In the genomic region with DNA sequence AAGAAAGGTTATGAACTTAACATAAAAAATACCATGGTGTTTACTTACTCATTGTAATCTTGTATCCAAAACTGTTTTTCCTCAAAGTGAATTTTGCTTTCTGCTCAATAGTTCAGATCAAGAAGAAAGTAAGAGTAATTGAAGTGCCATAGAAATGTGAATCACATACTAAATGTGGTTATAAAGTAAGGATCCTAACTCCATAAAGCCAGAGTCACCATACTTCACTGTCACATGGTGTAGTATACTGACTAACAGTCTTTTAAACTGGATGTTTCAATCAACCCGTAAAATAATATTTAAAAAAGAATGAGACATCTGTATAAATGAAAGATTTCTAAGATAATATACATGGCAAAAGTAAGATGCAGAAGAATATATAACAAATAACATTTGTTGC, we compare ENCODE assay signal across 19 cellular contexts.
"Had no signal": no experiment of that assay in that cellular context is flagged by ENCODE, and none has a peak within 500 bp of the region (broad histone marks: within the 10 kb centered on the region; RNA-seq: fewer than 3 reads in every experiment).

No MANE protein-coding gene starts in this region.

- H3K4me3 Mint-ChIP-seq: activated naive CD8-positive, alpha-beta T cell; activated T-cell treated with anti-CD3 and anti-CD28 coated beads, Interleukin-2, amount 50 U/mL, for 72 hours; natural killer cell treated with Interleukin-12 subunit alpha and Interleukin-12 subunit beta and Interleukin-15 and Interleukin-18, amount 100 ng/mL, for 72 hours had no signal

- H3K9me3 ChIP-seq: gastroesophageal sphincter, right atrium auricular region, spleen, testis, transverse colon had no signal

- H3K4me2 ChIP-seq: hepatocyte had no signal

- H3K36me3 ChIP-seq: gastroesophageal sphincter, right atrium auricular region, spleen, transverse colon had no signal

- ATAC-seq: activated T-cell treated with anti-CD3 and anti-CD28 coated beads, Interleukin-2, amount 50 U/mL, for 72 hours; gastroesophageal sphincter; natural killer cell treated with Interleukin-12 subunit alpha and Interleukin-12 subunit beta and Interleukin-15 and Interleukin-18, amount 100 ng/mL, for 72 hours had no signal

- H3K27ac Mint-ChIP-seq: activated naive CD8-positive, alpha-beta T cell; activated T-cell treated with anti-CD3 and anti-CD28 coated beads, Interleukin-2, amount 50 U/mL, for 72 hours; natural killer cell treated with Interleukin-12 subunit alpha and Interleukin-12 subunit beta and Interleukin-15 and Interleukin-18, amount 100 ng/mL, for 72 hours had no signal

- H3K27me3 ChIP-seq: gastroesophageal sphincter, hepatocyte, right atrium auricular region, spleen, testis, transverse colon had no signal

- DNase-seq: activated CD4-positive, alpha-beta T cell treated with anti-CD3 and anti-CD28 coated beads for 4 hours; activated CD4-positive, alpha-beta T cell treated with anti-CD3 and anti-CD28 coated beads, Interleukin-2, amount 50 U/mL, for 4 hours; activated naive CD4-positive, alpha-beta T cell; activated T-cell treated with anti-CD3 and anti-CD28 coated beads for 4 hours; activated T-cell treated with anti-CD3 and anti-CD28 coated beads, Interleukin-2, amount 50 U/mL, for 72 hours; anterior cingulate cortex; effector CD8-positive, alpha-beta T cell; islet precursor cell; spleen; stimulated activated naive CD4-positive, alpha-beta T cell treated with Interleukin-2 at 50 U/mL for 16 hours; testis; transverse colon had no signal

- H3K36me3 Mint-ChIP-seq: activated naive CD8-positive, alpha-beta T cell; natural killer cell treated with Interleukin-12 subunit alpha and Interleukin-12 subunit beta and Interleukin-15 and Interleukin-18, amount 100 ng/mL, for 72 hours had no signal

- H3K4me3 ChIP-seq: gastroesophageal sphincter, hepatocyte, right atrium auricular region, spleen, testis, transverse colon had no signal

- FAIRE-seq: colon had no signal

- H3K9me3 Mint-ChIP-seq: activated T-cell treated with anti-CD3 and anti-CD28 coated beads, Interleukin-2, amount 50 U/mL, for 72 hours; natural killer cell treated with Interleukin-12 subunit alpha and Interleukin-12 subunit beta and Interleukin-15 and Interleukin-18, amount 100 ng/mL, for 72 hours had no signal

- H3K27me3 Mint-ChIP-seq: activated naive CD8-positive, alpha-beta T cell; natural killer cell treated with Interleukin-12 subunit alpha and Interleukin-12 subunit beta and Interleukin-15 and Interleukin-18, amount 100 ng/mL, for 72 hours had no signal

- H3K27ac ChIP-seq: gastroesophageal sphincter, hepatocyte, right atrium auricular region, spleen, testis, transverse colon, VCaP had no signal
